In genomic region chr1:50831300-50832061, GRCh38 we compare ENCODE assay signal across 26 cellular contexts.
"Had no signal": no experiment of that assay in that cellular context is flagged by ENCODE, and none has a peak within 500 bp of the region (broad histone marks: within the 10 kb centered on the region; RNA-seq: fewer than 3 reads in every experiment).

No MANE protein-coding gene starts in this region.

- H3K9me3 ChIP-seq: ascending aorta, breast epithelium, colonic mucosa had no signal

- H3K36me3 ChIP-seq: ascending aorta, breast epithelium, cardiac muscle cell, colonic mucosa had no signal

- H3K4me1 ChIP-seq: breast epithelium, colonic mucosa had no signal

- H3K4me3 Mint-ChIP-seq: activated CD4-positive, alpha-beta memory T cell treated with anti-CD3 and anti-CD28 coated beads, Interleukin-2, amount 10 ng/mL, durations not matched to agents 7 days and 5 days; activated CD4-positive, alpha-beta T cell treated with anti-CD3 and anti-CD28 coated beads, Interleukin-2, amount 10 ng/mL, durations not matched to agents 7 days and 5 days; activated naive CD4-positive, alpha-beta T cell treated with anti-CD3 and anti-CD28 coated beads, Interleukin-2, amount 10 ng/mL, durations not matched to agents 7 days and 5 days; activated naive CD8-positive, alpha-beta T cell treated with anti-CD3 and anti-CD28 coated beads, Interleukin-2, amount 10 ng/mL, durations not matched to agents 7 days and 5 days; brain had no signal

- H3K27ac Mint-ChIP-seq: activated CD4-positive, alpha-beta memory T cell treated with anti-CD3 and anti-CD28 coated beads, Interleukin-2, amount 10 ng/mL, durations not matched to agents 7 days and 5 days; activated CD4-positive, alpha-beta T cell treated with anti-CD3 and anti-CD28 coated beads, Interleukin-2, amount 10 ng/mL, durations not matched to agents 7 days and 5 days; activated naive CD4-positive, alpha-beta T cell treated with anti-CD3 and anti-CD28 coated beads, Interleukin-2, amount 10 ng/mL, durations not matched to agents 7 days and 5 days; activated naive CD4-positive, alpha-beta T cell treated with anti-CD3 and anti-CD28 coated beads, Interleukin-2, amount 50 U/mL, for 72 hours; activated naive CD8-positive, alpha-beta T cell treated with anti-CD3 and anti-CD28 coated beads, Interleukin-2, amount 10 ng/mL, durations not matched to agents 7 days and 5 days; brain had no signal

- H3K4me3 ChIP-seq: ascending aorta, breast epithelium, cardiac muscle cell, colonic mucosa had no signal

- FAIRE-seq: frontal cortex had no signal

- H3K27ac ChIP-seq: ascending aorta, breast epithelium, cardiac muscle cell, colonic mucosa had no signal

- H3K4me1 Mint-ChIP-seq: activated CD4-positive, alpha-beta memory T cell treated with anti-CD3 and anti-CD28 coated beads, Interleukin-2, amount 10 ng/mL, durations not matched to agents 7 days and 5 days; activated CD4-positive, alpha-beta T cell treated with anti-CD3 and anti-CD28 coated beads, Interleukin-2, amount 10 ng/mL, durations not matched to agents 7 days and 5 days; activated naive CD4-positive, alpha-beta T cell treated with anti-CD3 and anti-CD28 coated beads, Interleukin-2, amount 10 ng/mL, durations not matched to agents 7 days and 5 days; activated naive CD8-positive, alpha-beta T cell treated with anti-CD3 and anti-CD28 coated beads, Interleukin-2, amount 10 ng/mL, durations not matched to agents 7 days and 5 days had no signal

- DNase-seq: activated CD4-positive, alpha-beta memory T cell treated with anti-CD3 and anti-CD28 coated beads, Interleukin-2, amount 10 ng/mL, durations not matched to agents 7 days and 5 days; activated CD4-positive, alpha-beta T cell treated with anti-CD3 and anti-CD28 coated beads for 1 hour; activated CD4-positive, alpha-beta T cell treated with anti-CD3 and anti-CD28 coated beads for 4 hours; activated CD4-positive, alpha-beta T cell treated with anti-CD3 and anti-CD28 coated beads, Interleukin-2, amount 10 ng/mL, durations not matched to agents 7 days and 5 days; activated CD4-positive, alpha-beta T cell treated with anti-CD3 and anti-CD28 coated beads, Interleukin-2, amount 50 U/mL, for 4 hours; activated CD8-positive, alpha-beta memory T cell treated with anti-CD3 and anti-CD28 coated beads for 24 hours; activated gamma-delta T cell; activated naive CD4-positive, alpha-beta T cell; activated naive CD4-positive, alpha-beta T cell treated with anti-CD3 and anti-CD28 coated beads, Interleukin-2, amount 10 ng/mL, durations not matched to agents 7 days and 5 days; activated naive CD8-positive, alpha-beta T cell treated with anti-CD3 and anti-CD28 coated beads, Interleukin-2, amount 10 ng/mL, durations not matched to agents 7 days and 5 days; activated T-cell treated with anti-CD3 and anti-CD28 coated beads, Interleukin-2, amount 50 U/mL, for 48 hours; central memory CD4-positive, alpha-beta T cell; cerebellar nuclear complex; colonic mucosa; effector CD8-positive, alpha-beta T cell; foreskin fibroblast; head of caudate nucleus; hippocampal formation; T-helper 2 cell had no signal

- H3K27me3 ChIP-seq: ascending aorta, breast epithelium, cardiac muscle cell, colonic mucosa had no signal

- ATAC-seq: activated naive CD4-positive, alpha-beta T cell treated with anti-CD3 and anti-CD28 coated beads, Interleukin-2, amount 50 U/mL, for 72 hours; esophagus mucosa had no signal

- H3K27me3 Mint-ChIP-seq: activated CD4-positive, alpha-beta memory T cell treated with anti-CD3 and anti-CD28 coated beads, Interleukin-2, amount 10 ng/mL, durations not matched to agents 7 days and 5 days; activated CD4-positive, alpha-beta T cell treated with anti-CD3 and anti-CD28 coated beads, Interleukin-2, amount 10 ng/mL, durations not matched to agents 7 days and 5 days; activated naive CD4-positive, alpha-beta T cell treated with anti-CD3 and anti-CD28 coated beads, Interleukin-2, amount 10 ng/mL, durations not matched to agents 7 days and 5 days; activated naive CD8-positive, alpha-beta T cell treated with anti-CD3 and anti-CD28 coated beads, Interleukin-2, amount 10 ng/mL, durations not matched to agents 7 days and 5 days had no signal
